In the genomic region with DNA sequence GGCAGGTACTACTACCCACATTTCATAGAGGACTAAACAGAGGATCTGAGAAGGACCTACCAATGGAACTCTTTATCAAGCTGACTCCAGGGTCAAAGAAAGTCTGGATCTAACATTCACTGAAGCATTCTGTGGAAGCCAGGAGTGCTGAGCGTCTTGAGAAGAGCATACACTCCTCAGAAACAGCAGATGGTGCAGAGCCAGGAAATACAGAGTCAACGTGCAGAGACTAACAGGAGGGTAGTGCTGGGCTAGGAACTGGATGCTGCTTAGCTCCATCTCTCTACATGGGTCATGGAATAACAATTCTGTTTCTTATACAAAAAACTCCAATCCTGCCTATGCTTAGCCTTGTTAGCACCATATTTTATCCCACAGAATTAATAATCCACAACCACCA, we compare ENCODE assay signal across 28 cellular contexts. TPM values are rescaled to one million over a fixed set of nuclear protein-coding genes. Genes with fewer than 3 reads are reported as not detected.
DNase-seq lines count a peak whose midpoint lies in the region; ATAC-seq, FAIRE-seq and TF ChIP-seq lines count a peak whose summit lies in the region.
"Had no signal": no experiment of that assay in that cellular context is flagged by ENCODE, and none has a peak within 500 bp of the region (broad histone marks: within the 10 kb centered on the region; RNA-seq: fewer than 3 reads in every experiment).

No MANE protein-coding gene starts in this region.

- no peaks in the 10 kb centered on the region for H3K9me2 ChIP-seq in Karpas-422 (replicated peaks; ENCODE audit: insufficient read depth, low read length)
- H3K9me2 ChIP-seq: SK-N-SH had no signal

- RAD21 ChIA-PET in GM12878 (lab: Charles Lee; ENCODE audit: unreplicated experiment) = interaction anchor here (0.6 to 12.0 kb wide), 3 partner anchors 10 to 68 kb away, joined by 3 to 221 read pairs (median 10); partner anchors contain the start of gene SERTAD2

- peaks cover 92% of the 10 kb centered on the region for H3K4me1 ChIP-seq in Karpas-422 (ENCODE audit: low read length)
- peaks cover 57% of the 10 kb centered on the region for H3K4me1 ChIP-seq in GM12878 (ENCODE audit: control insufficient read depth, insufficient read depth, low read length)
- H3K4me1 ChIP-seq: BE2C had no signal

- no peak; the same call in 1 of the 2 replicates for TF ChIP-seq RAD21 in GM12878 (IDR thresholded peaks at IDR 0.05; ENCODE audit: insufficient read depth, low read depth, low read length)

- no peak overlapping the region for H3K27ac Mint-ChIP-seq in activated T-cell treated with anti-CD3 and anti-CD28 coated beads, Interleukin-2, amount 50 U/mL, for 72 hours
- H3K27ac Mint-ChIP-seq: activated T-cell treated with anti-CD3 and anti-CD28 coated beads, Interleukin-2, amount 50 U/mL, for 24 hours; effector memory CD8-positive, alpha-beta T cell; stimulated activated naive CD8-positive, alpha-beta T cell treated with anti-CD3 and anti-CD28 coated beads, Interleukin-15, Interleukin-2, amounts not matched to agents 100 ng/mL and 50 ng/mL, for 24 hours had no signal

- no peaks in the 10 kb centered on the region for H3K36me3 Mint-ChIP-seq in activated T-cell treated with anti-CD3 and anti-CD28 coated beads, Interleukin-2, amount 50 U/mL, for 72 hours (ENCODE audit: insufficient read depth in 2 of 2)

- H3K27me3 ChIP-seq in Karpas-422 (ENCODE audit: low read length) (no peaks in the 10 kb centered on the region), GM12878 (replicated peaks in 1 of 2; ENCODE audit: control insufficient read depth in 2 of 2, insufficient read depth in 2 of 2, low read length in 1 of 2) (no peaks in the 10 kb centered on the region)
- H3K27me3 ChIP-seq: adrenal gland, BE2C, testis had no signal

- peaks cover 77% of the 10 kb centered on the region for H3K4me1 Mint-ChIP-seq in activated T-cell treated with anti-CD3 and anti-CD28 coated beads, Interleukin-2, amount 50 U/mL, for 72 hours (ENCODE audit: low read depth)

- no peak for TF ChIP-seq EP300 in GM12878 (IDR thresholded peaks at IDR 0.05; ENCODE audit: borderline replicate concordance in 1 of 2, control insufficient read depth in 1 of 2, low read depth in 2 of 2, low read length in 2 of 2)

- H3K4me2 ChIP-seq in Karpas-422 (ENCODE audit: low read depth, low read length, poor library complexity, severe bottlenecking) (peak overlapping the region; percentile 91), GM12878 (ENCODE audit: control insufficient read depth, insufficient read depth) (no peak overlapping the region)
- H3K4me2 ChIP-seq: SK-N-SH had no signal

- H3K27me3 Mint-ChIP-seq in activated T-cell treated with anti-CD3 and anti-CD28 coated beads, Interleukin-2, amount 50 U/mL, for 72 hours (ENCODE audit: low read depth) = no peaks in the 10 kb centered on the region
- H3K27me3 Mint-ChIP-seq: activated T-cell treated with anti-CD3 and anti-CD28 coated beads, Interleukin-2, amount 50 U/mL, for 24 hours; central memory CD8-positive, alpha-beta T cell; effector memory CD8-positive, alpha-beta T cell; stimulated activated naive CD8-positive, alpha-beta T cell treated with anti-CD3 and anti-CD28 coated beads, Interleukin-15, Interleukin-2, amounts not matched to agents 100 ng/mL and 50 ng/mL, for 24 hours had no signal

- ATAC-seq in activated T-cell treated with anti-CD3 and anti-CD28 coated beads, Interleukin-2, amount 50 U/mL, for 72 hours (replicated peaks in 1 of 2) = no peak
- ATAC-seq in GM12878 (no peak), HG02981 (IDR thresholded peaks at IDR 0.05; ENCODE audit: unreplicated experiment) (no peak)
- ATAC-seq in activated CD4-positive, CD25-positive, alpha-beta regulatory T cell treated with anti-CD3 and anti-CD28 coated beads, Interleukin-2, amount 50 U/mL, for 24 hours = no peak
- ATAC-seq: effector memory CD8-positive, alpha-beta T cell; HepG2; left colon; right cardiac atrium; Right ventricle myocardium inferior had no signal

- H3K9me3 ChIP-seq in Karpas-422 (ENCODE audit: low read length) = no peaks in the 10 kb centered on the region
- H3K9me3 ChIP-seq in GM12878 (replicated peaks; ENCODE audit: control insufficient read depth, insufficient read depth, low read length) = no peaks in the 10 kb centered on the region
- H3K9me3 ChIP-seq: adrenal gland, BE2C, SK-N-SH, testis had no signal

- POLR2A ChIA-PET in GM12878 (lab: Charles Lee) = interaction anchor here (0.5 to 3.3 kb wide), 3 partner anchors 10 to 452 kb away, joined by 3 to 12 read pairs (median 10); no protein-coding TSS in a partner anchor

- H3K9ac ChIP-seq in Karpas-422 (ENCODE audit: low read length) (peak overlapping the region; percentile 55), GM12878 (ENCODE audit: control insufficient read depth, insufficient read depth, low read length) (no peak overlapping the region)
- H3K9ac ChIP-seq: SK-N-SH had no signal

- no peak for TF ChIP-seq POLR2A in GM12878 (IDR thresholded peaks at IDR 0.05; ENCODE audit: low read depth, low read length)

- H3K4me3 Mint-ChIP-seq in activated T-cell treated with anti-CD3 and anti-CD28 coated beads, Interleukin-2, amount 50 U/mL, for 72 hours = peak overlapping the region; percentile 24 to 27
- H3K4me3 Mint-ChIP-seq: activated T-cell treated with anti-CD3 and anti-CD28 coated beads, Interleukin-2, amount 50 U/mL, for 24 hours; central memory CD8-positive, alpha-beta T cell; effector memory CD8-positive, alpha-beta T cell; stimulated activated naive CD8-positive, alpha-beta T cell treated with anti-CD3 and anti-CD28 coated beads, Interleukin-15, Interleukin-2, amounts not matched to agents 100 ng/mL and 50 ng/mL, for 24 hours had no signal

- no TSS peak for BruUV-seq in GM12878 (replicated peaks; lab: Mats Ljungman, UMichigan)

- H3K79me2 ChIP-seq in Karpas-422 (ENCODE audit: low read length) (peaks cover 42% of the 10 kb centered on the region), GM12878 (ENCODE audit: control insufficient read depth, insufficient read depth, low read length) (peaks cover 37% of the 10 kb centered on the region)

- H3K9me3 Mint-ChIP-seq in activated T-cell treated with anti-CD3 and anti-CD28 coated beads, Interleukin-2, amount 50 U/mL, for 72 hours = no peaks in the 10 kb centered on the region
- H3K9me3 Mint-ChIP-seq: activated T-cell treated with anti-CD3 and anti-CD28 coated beads, Interleukin-2, amount 50 U/mL, for 24 hours; central memory CD8-positive, alpha-beta T cell; effector memory CD8-positive, alpha-beta T cell; stimulated activated naive CD8-positive, alpha-beta T cell treated with anti-CD3 and anti-CD28 coated beads, Interleukin-15, Interleukin-2, amounts not matched to agents 100 ng/mL and 50 ng/mL, for 24 hours had no signal

- intact Hi-C loops in GM12878 (cut with micrococcal nuclease; ENCODE audit: unreplicated experiment) = no loop called here

- H2AFZ ChIP-seq in Karpas-422 (ENCODE audit: low read length) = peak overlapping the region; percentile 1; the same call in 1 of the 2 replicates
- no peak overlapping the region; the same call in 1 of the 2 replicates for H2AFZ ChIP-seq in GM12878 (ENCODE audit: control insufficient read depth, low read depth, low read length)

- peak overlapping the region; percentile 96 for H3K27ac ChIP-seq in Karpas-422 (ENCODE audit: low read length)
- peak overlapping the region; percentile 14 for H3K27ac ChIP-seq in GM12878 (ENCODE audit: control insufficient read depth, insufficient read depth)
- H3K27ac ChIP-seq: adrenal gland, testis had no signal

- no peaks in the 10 kb centered on the region for H4K20me1 ChIP-seq in Karpas-422 (ENCODE audit: insufficient read depth, low read depth, low read length)
- no peaks in the 10 kb centered on the region for H4K20me1 ChIP-seq in GM12878 (ENCODE audit: control insufficient read depth, insufficient read depth)

- no peak for DNase-seq in activated T-cell treated with anti-CD3 and anti-CD28 coated beads, Interleukin-2, amount 50 U/mL, for 72 hours
- DNase-seq in activated T-cell treated with anti-CD3 and anti-CD28 coated beads for 4 hours (no peak), Karpas-422 (peak; percentile 80), GM12878 (ENCODE audit: low read depth, low spot score) (no peak), NCI-H1092 treated with DMSO at 0.1 percent for 48 hours (lab: John Stamatoyannopoulos, UW) (no peak)
- DNase-seq: activated CD4-positive, alpha-beta T cell treated with anti-CD3 and anti-CD28 coated beads for 1 hour; activated gamma-delta T cell treated with Interleukin-2 at 50 U/mL for 16 hours; activated T-cell treated with anti-CD3 and anti-CD28 coated beads, Interleukin-2, amount 50 U/mL, for 24 hours; adrenal gland; BE2C; DMS53; effector memory CD8-positive, alpha-beta T cell; glutamatergic neuron; left colon; mammary epithelial cell; NCI-H1694; posterior cingulate gyrus; right cardiac atrium; SK-N-SH; stimulated activated CD4-positive, alpha-beta T cell treated with anti-CD3 and anti-CD28 coated beads, Interleukin-1b, Interleukin-23, amount 100 ng/mL, for 48 hours; testis had no signal

- SMC1A ChIA-PET in GM12878 (lab: Charles Lee; ENCODE audit: uncharacterized antibody, unreplicated experiment) = interaction anchor here (1.9 to 33.0 kb wide), 5 partner anchors 8 to 79 kb away, joined by 6 to 945 read pairs (median 21); no protein-coding TSS in a partner anchor

- 23% methylated on average over 2 of the region's 2 CpGs for WGBS in GM12878 (ENCODE audit: insufficient coverage, insufficient replicate concordance, low lambda C conversion rate, missing lambda C conversion rate)

- peak; percentile 35 for FAIRE-seq in GM12878 (lab: Jason Lieb, UNC)
- FAIRE-seq: H54, HepG2 had no signal

- no peak for TF ChIP-seq CTCF in GM12878 (IDR thresholded peaks at IDR 0.05 in 2 of 3, conservative IDR thresholded peaks at IDR 0.05 in 1 of 3; ENCODE audit: control insufficient read depth in 2 of 3, extremely low read depth in 1 of 3, insufficient read depth in 1 of 3, low read depth in 3 of 3, low read length in 3 of 3)

- no peaks in the 10 kb centered on the region for H3K36me3 ChIP-seq in Karpas-422 (ENCODE audit: insufficient read depth, low read length)
- H3K36me3 ChIP-seq in GM12878 (ENCODE audit: control insufficient read depth in 2 of 2, insufficient read depth in 2 of 2, low read length in 1 of 2) = no peaks in the 10 kb centered on the region
- H3K36me3 ChIP-seq: adrenal gland, BE2C had no signal

- in situ Hi-C loops in GM12878 (cut with MboI) = no loop called here

- CTCF ChIA-PET in GM12878 (lab: Yijun Ruan, JAX) = interaction anchor here (1.3 to 10.5 kb wide), 3 partner anchors 10 to 91 kb away, joined by 3 to 154 read pairs (median 60); partner anchors contain the start of gene SERTAD2

- peak overlapping the region; percentile 2 for H3K4me3 ChIP-seq in Karpas-422 (ENCODE audit: low read length)
- H3K4me3 ChIP-seq in GM12878 = no peak overlapping the region
- H3K4me3 ChIP-seq: adrenal gland, testis had no signal

RNA-seq across cellular contexts. Expression of gene SERTAD2, which starts 5.5 kb away (rescaled TPM):
- total RNA-seq in activated T-cell treated with anti-CD3 and anti-CD28 coated beads, Interleukin-2, amount 50 U/mL, for 72 hours = 10 to 100 TPM; 14.6 to 18.5 TPM
- 27.2 and 73.8 TPM in 2 replicates for total RNA-seq in Karpas-422 (2014; rRNA removed; shearing (Covaris generic); ENCODE audit: low replicate concordance)
- 31.9 and 37.0 TPM in 2 replicates for total RNA-seq in GM12878 (2013; cell fraction: nucleolus; rRNA removed)
- total RNA-seq in GM12878 (2014; rRNA removed) (11.5 and 14.4 TPM in 2 replicates), GM12878 (2014; rRNA removed; fragmentation: Illumina TruSeq; extraction: Trizol) (12.0 and 12.5 TPM in 2 replicates), GM12878 (2021) (27.8 and 28.5 TPM in 2 replicates)
- polyA plus RNA-seq in GM12878 (2011; ENCODE audit: low read depth) = 27.5 TPM
- polyA plus RNA-seq in GM12878 (2011; rRNA removed) (22.5 and 23.5 TPM in 2 replicates), GM12878 (2014; fragmentation: Illumina TruSeq; extraction: Trizol) (24.8 and 25.0 TPM in 2 replicates), GM12878 (2014; fragmentation: Nextera tagmentation; extraction: Ambion mirVana) (1 to 10 TPM; 7.9 TPM), GM12878 (2014; rRNA removed) (28.6 and 28.7 TPM in 2 replicates), GM12878 (2016; fragmentation: Nextera tagmentation; extraction: Ambion mirVana) (10 to 100 TPM; 19.4 to 20.8 TPM)
- 27.5 and 27.6 TPM in 2 replicates for polyA plus RNA-seq in GM12878 (2011; cell fraction: cytosol; rRNA removed)
- 30.6 and 44.1 TPM in 2 replicates for polyA plus RNA-seq in GM12878 (2011; cell fraction: nucleus; rRNA removed)
- polyA plus RNA-seq in GM12878 (2012) = 19.6 and 29.4 TPM in 2 replicates
- polyA minus RNA-seq in GM12878 (2011; rRNA and poly(A)+ RNA removed) = 30.0 and 30.9 TPM in 2 replicates
- 20.3 and 32.3 TPM in 2 replicates for polyA minus RNA-seq in GM12878 (2011; cell fraction: cytosol; rRNA and poly(A)+ RNA removed)
- 59.5 and 130 TPM in 2 replicates for polyA minus RNA-seq in GM12878 (2011; cell fraction: nucleus; rRNA and poly(A)+ RNA removed)
